1 cellular context compared by ENCODE assay signal in genomic region chr1:202367200-202367742, GRCh38.
TF ChIP-seq lines count a peak whose summit lies in the region.

No MANE protein-coding gene starts in this region.

TF ChIP-seq in K562, 482 proteins besides CTCF, POLR2A, EP300 and RAD21:
- TF ChIP-seq RBM15 (IDR thresholded peaks at IDR 0.05; ENCODE audit: insufficient read depth, low read length) (no peak), CBFA2T3 (IDR thresholded peaks at IDR 0.05) (no peak), SRF (CRISPR knock-in tag; IDR thresholded peaks at IDR 0.05) (no peak), GATAD2B (IDR thresholded peaks at IDR 0.05; ENCODE audit: borderline replicate concordance) (no peak), RBM39 (optimal IDR thresholded peaks at IDR 0.05; ENCODE audit: low read depth, low read length) (no peak), ZNF212 (CRISPR knock-in tag; IDR thresholded peaks at IDR 0.05) (no peak), ZBTB40 (IDR thresholded peaks at IDR 0.05) (no peak), ZBTB40 (CRISPR knock-in tag; IDR thresholded peaks at IDR 0.05) (no peak), C11orf30 (IDR thresholded peaks at IDR 0.05; ENCODE audit: low read depth) (no peak), HINFP (tag; conservative IDR thresholded peaks at IDR 0.05; ENCODE audit: low read depth) (no peak), ZNF766 (CRISPR knock-in tag; conservative IDR thresholded peaks at IDR 0.05) (no peak), SRSF3 (IDR thresholded peaks at IDR 0.05; ENCODE audit: insufficient read depth, low read length) (no peak), RCOR1 (IDR thresholded peaks at IDR 0.05; ENCODE audit: borderline replicate concordance in 1 of 2, low read depth in 2 of 2, low read length in 2 of 2) (no peak), SRSF7 (optimal IDR thresholded peaks at IDR 0.05; ENCODE audit: low read depth, low read length) (no peak), TFAM (CRISPR knock-in tag; conservative IDR thresholded peaks at IDR 0.05) (no peak), NCOA6 (IDR thresholded peaks at IDR 0.05) (no peak), ZNF311 (CRISPR knock-in tag; IDR thresholded peaks at IDR 0.05) (no peak)
